8 cellular contexts compared by ENCODE assay signal in the genomic region with DNA sequence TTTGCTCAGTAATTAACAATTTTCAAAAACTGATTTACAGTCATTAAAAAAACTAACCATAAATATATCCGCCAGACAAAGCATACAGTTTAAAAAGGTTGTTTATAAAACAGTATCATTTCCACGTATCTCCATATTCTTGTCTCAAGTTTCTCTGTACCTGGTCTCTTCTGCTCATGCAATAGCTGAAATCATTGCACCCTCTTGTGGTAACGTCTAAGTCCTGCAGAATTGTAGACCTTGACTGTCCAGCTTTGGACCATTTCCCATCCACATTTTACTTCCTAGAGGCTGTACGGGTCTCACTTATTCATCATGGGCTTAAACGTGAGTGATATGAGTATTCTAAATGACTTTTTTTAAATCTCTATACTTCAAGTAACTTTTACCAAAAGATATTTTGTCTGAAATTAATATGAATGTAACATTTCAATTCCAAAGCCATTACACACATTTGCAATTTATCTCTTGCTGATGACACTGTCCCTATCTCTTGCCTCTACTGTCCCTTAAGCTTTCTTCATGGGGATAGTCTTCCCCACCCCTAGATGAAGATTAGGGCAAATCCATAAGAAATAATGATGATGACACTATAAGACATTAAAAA.
DNase-seq lines count a peak whose midpoint lies in the region; ATAC-seq and TF ChIP-seq lines count a peak whose summit lies in the region.

No MANE protein-coding gene starts in this region.

- no peaks in the 10 kb centered on the region for H4K20me1 ChIP-seq in HCT116 (ENCODE audit: insufficient read depth)

- H2AFZ ChIP-seq in HCT116 (ENCODE audit: low read depth, low read length, poor library complexity, severe bottlenecking), result peak overlapping the region; percentile 58

- H3K9me2 ChIP-seq in HCT116 (ENCODE audit: insufficient read depth), result no peaks in the 10 kb centered on the region

- no peaks in the 10 kb centered on the region for H3K79me2 ChIP-seq in HCT116 (ENCODE audit: insufficient read depth, low read length)

- RAD21 ChIA-PET in HCT116 (lab: Charles Lee; ENCODE audit: low non-redundant PET in 1 of 2, low total read pairs in 2 of 2, uncharacterized antibody in 2 of 2, unreplicated experiment in 2 of 2), result interaction anchor here (0.6 to 1.0 kb wide), 3 partner anchors 193 to 355 kb away, joined by 3 read pairs; no protein-coding TSS in a partner anchor

- H3K36me3 ChIP-seq in HCT116 (ENCODE audit: control insufficient read depth in 1 of 2, insufficient read depth in 2 of 2, low read length in 2 of 2), result no peaks in the 10 kb centered on the region

- peaks cover 7 to 33% of the 10 kb centered on the region in 2 experiments; a peak in 3 of 4 replicates for H3K4me1 ChIP-seq in HCT116 (ENCODE audit: control insufficient read depth in 1 of 2, insufficient read depth in 2 of 2, low read length in 2 of 2)
- H3K4me1 ChIP-seq in right cardiac atrium (ENCODE audit: control insufficient read depth, insufficient read depth, low read length), result no peaks in the 10 kb centered on the region

- CTCF ChIA-PET in HCT116 (lab: Charles Lee) (interaction anchor here (0.7 to 4.3 kb wide), 22 partner anchors 9 to 815 kb away, joined by 3 to 42 read pairs (median 4); a partner anchor contains a TSS), activated B cell treated with CpG ODN at 0.5 μM for 24 hours (lab: Charles Lee) (interaction anchor here (0.6 to 3.3 kb wide), 10 partner anchors 9 to 485 kb away, joined by 3 to 18 read pairs (median 4); no protein-coding TSS in a partner anchor)

- H3K9ac ChIP-seq in HCT116 (ENCODE audit: low read length), result no peak overlapping the region

- H3K4me3 Mint-ChIP-seq in natural killer cell, result no peak overlapping the region
- H3K4me3 Mint-ChIP-seq in natural killer cell treated with Interleukin-12 subunit alpha and Interleukin-12 subunit beta and Interleukin-15 and Interleukin-18, amount 100 ng/mL, for 72 hours, result no peak overlapping the region
- no peak overlapping the region for H3K4me3 Mint-ChIP-seq in activated B cell treated with CpG ODN at 0.5 μM for 24 hours

- TF ChIP-seq RAD21 in HCT116 (IDR thresholded peaks at IDR 0.05; ENCODE audit: low read depth), result peak; percentile 97

- TF ChIP-seq POLR2A in HCT116 (IDR thresholded peaks at IDR 0.05; ENCODE audit: borderline replicate concordance, extremely low read depth, insufficient read depth, insufficient read length), result no peak

- 16% methylated on average over 5 of the region's 5 CpGs for WGBS in right cardiac atrium

- TF ChIP-seq CTCF in natural killer cell (IDR thresholded peaks at IDR 0.05) (peak; percentile 32), HCT116 (IDR thresholded peaks at IDR 0.05 in 2 of 3, conservative IDR thresholded peaks at IDR 0.05 in 1 of 3; ENCODE audit: borderline replicate concordance in 1 of 3, insufficient read depth in 1 of 3, low read depth in 2 of 3, low read length in 2 of 3) (peak; percentile 78 to 90 (median 80)), activated B cell treated with CpG ODN at 0.5 μM for 24 hours (IDR thresholded peaks at IDR 0.05) (no peak)

- H3K4me3 ChIP-seq in HCT116 (replicated peaks in 1 of 2; ENCODE audit: low read depth in 1 of 2, low read length in 2 of 2), result no peak overlapping the region
- no peak overlapping the region for H3K4me3 ChIP-seq in right cardiac atrium (ENCODE audit: low read length)

- H3K36me3 Mint-ChIP-seq in natural killer cell (no peaks in the 10 kb centered on the region), activated B cell treated with CpG ODN at 0.5 μM for 24 hours (ENCODE audit: low read depth) (no peaks in the 10 kb centered on the region)
- no peaks in the 10 kb centered on the region for H3K36me3 Mint-ChIP-seq in natural killer cell treated with Interleukin-12 subunit alpha and Interleukin-12 subunit beta and Interleukin-15 and Interleukin-18, amount 100 ng/mL, for 72 hours

- H3K9me3 ChIP-seq in HCT116 (ENCODE audit: control insufficient read depth in 1 of 2, insufficient read depth in 1 of 2, low read depth in 1 of 2, low read length in 2 of 2) (no peaks in the 10 kb centered on the region), right cardiac atrium (ENCODE audit: control insufficient read depth, low read length) (no peaks in the 10 kb centered on the region)

- POLR2A ChIA-PET in HCT116 (lab: Charles Lee) (interaction anchor here (0.6 to 2.8 kb wide), 8 partner anchors 10 to 354 kb away, joined by 3 to 18 read pairs (median 3); a partner anchor contains a TSS), activated B cell treated with CpG ODN at 0.5 μM for 24 hours (lab: Charles Lee) (no interaction called here)

- H3K4me1 Mint-ChIP-seq in natural killer cell (no peaks in the 10 kb centered on the region), activated B cell treated with CpG ODN at 0.5 μM for 24 hours (no peaks in the 10 kb centered on the region)
- no peaks in the 10 kb centered on the region for H3K4me1 Mint-ChIP-seq in natural killer cell treated with Interleukin-12 subunit alpha and Interleukin-12 subunit beta and Interleukin-15 and Interleukin-18, amount 100 ng/mL, for 72 hours (ENCODE audit: low read depth in 2 of 2)

- BruUV-seq in HCT116 (replicated peaks; lab: Mats Ljungman, UMichigan), result no TSS peak

- no peak for DNase-seq in natural killer cell
- no peak for DNase-seq in natural killer cell treated with Interleukin-12 subunit alpha and Interleukin-12 subunit beta and Interleukin-15 and Interleukin-18, amount 100 ng/mL, for 72 hours (ENCODE audit: low spot score)
- DNase-seq in HCT116 (ENCODE audit: low read depth, low spot score), result peak; percentile 80
- DNase-seq in NCI-H146 treated with DMSO at 0.1 percent for 48 hours (lab: John Stamatoyannopoulos, UW; ENCODE audit: unreplicated experiment), result peak; percentile 4
- DNase-seq in activated B cell treated with CpG ODN at 0.5 μM for 24 hours, result no peak
- no peak for DNase-seq in right cardiac atrium
- peak; percentile 36 for DNase-seq in stromal cell of bone marrow (ENCODE audit: low read depth)
- DNase-seq in activated CD8-positive, alpha-beta memory T cell treated with anti-CD3 and anti-CD28 coated beads, Interleukin-2, amount 50 U/mL, for 48 hours, result no peak

- intact Hi-C loops in natural killer cell (cut with micrococcal nuclease), result loop anchor here (2.0 kb wide), 1 partner anchor 299 kb away; no protein-coding TSS in a partner anchor
- intact Hi-C loops in HCT116 (cut with micrococcal nuclease), result loop anchor here (2.0 kb wide), 2 partner anchors 119 to 487 kb away; a partner anchor contains a TSS
- intact Hi-C loops in activated B cell treated with CpG ODN at 0.5 μM for 24 hours (cut with micrococcal nuclease), result loop anchor here (1.0 kb wide), 5 partner anchors 298 to 486 kb away; no protein-coding TSS in a partner anchor
- intact Hi-C loops in right cardiac atrium (cut with DNase I), result loop anchor here in 2 of 4 donors (10.0 kb wide), 1 partner anchor 301 kb away; no protein-coding TSS in a partner anchor

- H3K9me3 Mint-ChIP-seq in natural killer cell, result no peaks in the 10 kb centered on the region
- no peaks in the 10 kb centered on the region for H3K9me3 Mint-ChIP-seq in natural killer cell treated with Interleukin-12 subunit alpha and Interleukin-12 subunit beta and Interleukin-15 and Interleukin-18, amount 100 ng/mL, for 72 hours
- H3K9me3 Mint-ChIP-seq in activated B cell treated with CpG ODN at 0.5 μM for 24 hours, result peaks cover 2% of the 10 kb centered on the region

- no peak overlapping the region for H3K27ac Mint-ChIP-seq in natural killer cell
- H3K27ac Mint-ChIP-seq in natural killer cell treated with Interleukin-12 subunit alpha and Interleukin-12 subunit beta and Interleukin-15 and Interleukin-18, amount 100 ng/mL, for 72 hours, result no peak overlapping the region
- H3K27ac Mint-ChIP-seq in activated B cell treated with CpG ODN at 0.5 μM for 24 hours, result no peak overlapping the region

- H3K27me3 ChIP-seq in HCT116 (ENCODE audit: insufficient read depth, low read length), result no peaks in the 10 kb centered on the region
- no peaks in the 10 kb centered on the region for H3K27me3 ChIP-seq in right cardiac atrium (ENCODE audit: control insufficient read depth, insufficient read depth)

- H3K4me2 ChIP-seq in HCT116 (ENCODE audit: low read length), result peak overlapping the region; percentile 29

- H3K27ac ChIP-seq in HCT116 (ENCODE audit: low read depth, low read length) (no peak overlapping the region), right cardiac atrium (ENCODE audit: low read length) (no peak overlapping the region)

- ATAC-seq in natural killer cell, result peak in 2 of 3 donors; percentile 41 to 56
- ATAC-seq in natural killer cell treated with Interleukin-12 subunit alpha and Interleukin-12 subunit beta and Interleukin-15 and Interleukin-18, amount 100 ng/mL, for 72 hours, result no peak
- peak; percentile 90 for ATAC-seq in HCT116
- ATAC-seq in activated B cell treated with CpG ODN at 0.5 μM for 24 hours (ENCODE audit: low read depth), result peak; percentile 65
- ATAC-seq in right cardiac atrium, result peak; percentile 59 to 63

- H3K27me3 Mint-ChIP-seq in natural killer cell (ENCODE audit: low read depth in 2 of 2) (peaks cover 0 to 8% of the 10 kb centered on the region in 2 donors), activated B cell treated with CpG ODN at 0.5 μM for 24 hours (peaks cover 9% of the 10 kb centered on the region)
- peaks cover 8 to 21% of the 10 kb centered on the region in 2 donors for H3K27me3 Mint-ChIP-seq in natural killer cell treated with Interleukin-12 subunit alpha and Interleukin-12 subunit beta and Interleukin-15 and Interleukin-18, amount 100 ng/mL, for 72 hours

TF ChIP-seq in HCT116, 20 proteins besides CTCF, POLR2A, EP300 and RAD21:
- peak; percentile 82; the same call in 1 of the 2 replicates for TF ChIP-seq CBX3 (IDR thresholded peaks at IDR 0.05; ENCODE audit: low read depth)
- TF ChIP-seq YY1 (IDR thresholded peaks at IDR 0.05; ENCODE audit: extremely low read depth, insufficient replicate concordance, low read depth, low read length), result peak; percentile 40
- no peak for TF ChIP-seq EZH2phosphoT487 (IDR thresholded peaks at IDR 0.05; ENCODE audit: borderline replicate concordance)
- TF ChIP-seq, protein P1, sequence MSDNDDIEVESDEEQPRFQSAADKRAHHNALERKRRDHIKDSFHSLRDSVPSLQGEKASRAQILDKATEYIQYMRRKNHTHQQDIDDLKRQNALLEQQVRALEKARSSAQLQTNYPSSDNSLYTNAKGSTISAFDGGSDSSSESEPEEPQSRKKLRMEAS (IDR thresholded peaks at IDR 0.05), result 0 out of 2 replicates have a peak, but pooled peaks have one; percentile 26
- TF ChIP-seq CEBPB (IDR thresholded peaks at IDR 0.05; ENCODE audit: low read depth), result peak; percentile 61; the same call in 1 of the 2 replicates
- peak; percentile 46; the same call in 1 of the 2 replicates for TF ChIP-seq POLR2AphosphoS5 (IDR thresholded peaks at IDR 0.05; ENCODE audit: low read depth, low read length)
- TF ChIP-seq SIN3A (IDR thresholded peaks at IDR 0.05; ENCODE audit: low read depth), result no peak
- no peak; the same call in 1 of the 2 replicates for TF ChIP-seq SP1 (IDR thresholded peaks at IDR 0.05; ENCODE audit: low read depth)
- TF ChIP-seq ELF1 (IDR thresholded peaks at IDR 0.05; ENCODE audit: borderline replicate concordance, low read depth), result no peak
- no peak for TF ChIP-seq SRF (IDR thresholded peaks at IDR 0.05; ENCODE audit: low read depth)

Comparison
In these comparisons a context has a peak if more than half of its experiments do, and no peak if none do; other contexts are left out.
1. ATAC-seq: peak in natural killer cell (2 of 3), HCT116 (single experiment), activated B cell treated with CpG ODN at 0.5 μM for 24 hours (single experiment) and right cardiac atrium (2 of 2); none in natural killer cell treated with Interleukin-12 subunit alpha and Interleukin-12 subunit beta and Interleukin-15 and Interleukin-18, amount 100 ng/mL, for 72 hours (0 of 2).
2. DNase-seq: peak in HCT116 (single experiment), NCI-H146 treated with DMSO at 0.1 percent for 48 hours (single experiment) and stromal cell of bone marrow (single experiment); none in natural killer cell (single experiment), natural killer cell treated with Interleukin-12 subunit alpha and Interleukin-12 subunit beta and Interleukin-15 and Interleukin-18, amount 100 ng/mL, for 72 hours (single experiment), activated B cell treated with CpG ODN at 0.5 μM for 24 hours (single experiment), right cardiac atrium (0 of 3) and activated CD8-positive, alpha-beta memory T cell treated with anti-CD3 and anti-CD28 coated beads, Interleukin-2, amount 50 U/mL, for 48 hours (single experiment).